In the genomic region with DNA sequence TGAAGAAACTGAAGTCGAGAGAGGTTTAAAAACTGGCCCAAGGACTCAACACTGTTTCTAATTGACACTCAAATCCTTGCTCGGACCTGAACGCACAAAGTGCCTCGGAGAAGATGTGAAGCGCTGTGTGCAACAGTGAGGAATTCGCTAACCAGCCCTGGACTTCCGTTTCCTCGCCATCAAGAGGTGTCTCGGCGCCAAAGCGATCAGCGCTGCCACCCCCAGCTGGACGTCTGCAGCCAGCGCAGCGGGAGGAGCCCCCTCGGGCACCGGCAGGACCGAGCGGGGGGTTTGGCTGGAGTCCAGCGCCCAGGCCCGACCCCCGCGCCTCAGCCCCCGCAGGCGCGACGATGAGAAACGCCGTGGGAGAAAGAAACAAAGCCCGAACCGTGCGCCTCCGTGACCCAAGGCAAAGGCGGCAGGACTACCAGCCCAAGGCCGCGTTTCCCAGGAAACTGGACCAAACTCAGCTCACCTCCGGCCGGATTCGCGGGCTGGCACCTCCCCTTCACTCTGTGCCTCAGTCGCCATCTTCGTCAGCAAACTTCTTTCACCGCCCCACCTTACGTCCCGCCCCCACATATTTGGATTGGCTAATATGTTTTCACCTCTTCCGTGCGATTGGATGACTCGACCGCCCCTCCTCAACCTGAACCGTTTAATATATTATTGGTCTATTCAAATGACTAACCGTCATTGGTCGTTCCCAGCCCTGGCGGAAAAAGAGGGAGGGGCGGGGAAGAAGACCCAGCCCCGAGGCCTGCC, we compare ENCODE assay signal across 8 cellular contexts. TPM values are rescaled to one million over a fixed set of nuclear protein-coding genes. Genes with fewer than 3 reads are reported as not detected.
DNase-seq lines count a peak whose midpoint lies in the region; ATAC-seq and TF ChIP-seq lines count a peak whose summit lies in the region.

A gene with protein sequence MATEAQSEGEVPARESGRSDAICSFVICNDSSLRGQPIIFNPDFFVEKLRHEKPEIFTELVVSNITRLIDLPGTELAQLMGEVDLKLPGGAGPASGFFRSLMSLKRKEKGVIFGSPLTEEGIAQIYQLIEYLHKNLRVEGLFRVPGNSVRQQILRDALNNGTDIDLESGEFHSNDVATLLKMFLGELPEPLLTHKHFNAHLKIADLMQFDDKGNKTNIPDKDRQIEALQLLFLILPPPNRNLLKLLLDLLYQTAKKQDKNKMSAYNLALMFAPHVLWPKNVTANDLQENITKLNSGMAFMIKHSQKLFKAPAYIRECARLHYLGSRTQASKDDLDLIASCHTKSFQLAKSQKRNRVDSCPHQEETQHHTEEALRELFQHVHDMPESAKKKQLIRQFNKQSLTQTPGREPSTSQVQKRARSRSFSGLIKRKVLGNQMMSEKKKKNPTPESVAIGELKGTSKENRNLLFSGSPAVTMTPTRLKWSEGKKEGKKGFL (minus strand): TSS at position 541 of the 765 bp plus-strand sequence. CDS start 10 bp downstream, at position 531.

- TF ChIP-seq CTCF in HFFc6 (IDR thresholded peaks at IDR 0.05) (peak; percentile 46), NB4 (IDR thresholded peaks at IDR 0.05; ENCODE audit: low read depth, low read length) (no peak), gastroesophageal sphincter (IDR thresholded peaks at IDR 0.05) (peak in 2 of 4 experiments; percentile 16 to 38), neutrophil (IDR thresholded peaks at IDR 0.05) (peak; percentile 41)

- H3K27ac ChIP-seq in SK-N-MC (peak within 1 kb of the TSS; percentile 75; the same call in 1 of the 2 replicates), gastroesophageal sphincter (peak within 1 kb of the TSS; percentile 95 to 99 (median 98)), neutrophil (peak within 1 kb of the TSS; percentile 94)

- no peak for TF ChIP-seq EP300 in gastroesophageal sphincter (IDR thresholded peaks at IDR 0.05)

- H3K27me3 ChIP-seq in gastroesophageal sphincter: no peaks in the 10 kb centered on the region
- no peaks in the 10 kb centered on the region for H3K27me3 ChIP-seq in neutrophil

- H3K36me3 Mint-ChIP-seq in HFFc6 (ENCODE audit: low read depth): peaks cover 5% of the 10 kb centered on the region; the same call in 1 of the 2 replicates
- peaks cover 3% of the 10 kb centered on the region for H3K36me3 Mint-ChIP-seq in activated naive CD4-positive, alpha-beta T cell treated with anti-CD3 and anti-CD28 coated beads, Interleukin-2, amount 10 ng/mL, durations not matched to agents 7 days and 5 days

- DNase-seq in HFFc6 (peak; percentile 99), NB4 (ENCODE audit: low read depth) (peak; percentile 100), SK-N-MC (ENCODE audit: low read depth, low spot score) (peak; percentile 83), superior temporal gyrus (ENCODE audit: extremely low spot score) (peak; percentile 99)
- peak; percentile 97 for DNase-seq in activated naive CD4-positive, alpha-beta T cell treated with anti-CD3 and anti-CD28 coated beads, Interleukin-2, amount 10 ng/mL, durations not matched to agents 7 days and 5 days

- H3K27me3 Mint-ChIP-seq in HFFc6 (ENCODE audit: insufficient read depth): peaks cover 5% of the 10 kb centered on the region; the same call in 1 of the 2 replicates
- no peaks in the 10 kb centered on the region for H3K27me3 Mint-ChIP-seq in activated naive CD4-positive, alpha-beta T cell treated with anti-CD3 and anti-CD28 coated beads, Interleukin-2, amount 10 ng/mL, durations not matched to agents 7 days and 5 days

- TF ChIP-seq POLR2A in NB4 (IDR thresholded peaks at IDR 0.05; ENCODE audit: extremely low read depth, insufficient read length) (peak; percentile 68), gastroesophageal sphincter (IDR thresholded peaks at IDR 0.05) (peak; percentile 35 to 44)

- H3K4me3 Mint-ChIP-seq in HFFc6: peak within 1 kb of the TSS; percentile 98
- peak within 1 kb of the TSS; percentile 85 for H3K4me3 Mint-ChIP-seq in activated naive CD4-positive, alpha-beta T cell treated with anti-CD3 and anti-CD28 coated beads, Interleukin-2, amount 10 ng/mL, durations not matched to agents 7 days and 5 days

- peaks cover 2% of the 10 kb centered on the region; the same call in 1 of the 2 replicates for H3K36me3 ChIP-seq in SK-N-MC (ENCODE audit: insufficient read depth, low read length)
- peaks cover 0 to 7% of the 10 kb centered on the region in 2 donors for H3K36me3 ChIP-seq in gastroesophageal sphincter
- H3K36me3 ChIP-seq in neutrophil: peaks cover 10% of the 10 kb centered on the region

- H3K9me3 Mint-ChIP-seq in HFFc6: no peaks in the 10 kb centered on the region
- no peaks in the 10 kb centered on the region for H3K9me3 Mint-ChIP-seq in activated naive CD4-positive, alpha-beta T cell treated with anti-CD3 and anti-CD28 coated beads, Interleukin-2, amount 10 ng/mL, durations not matched to agents 7 days and 5 days

- peaks cover 17% of the 10 kb centered on the region for H3K4me1 Mint-ChIP-seq in HFFc6 (ENCODE audit: low read depth)
- H3K4me1 Mint-ChIP-seq in activated naive CD4-positive, alpha-beta T cell treated with anti-CD3 and anti-CD28 coated beads, Interleukin-2, amount 10 ng/mL, durations not matched to agents 7 days and 5 days: peaks cover 32% of the 10 kb centered on the region

- H3K9ac ChIP-seq in SK-N-MC (ENCODE audit: insufficient read length): peak within 1 kb of the TSS; percentile 83

- H3K27ac Mint-ChIP-seq in HFFc6: peak within 1 kb of the TSS; percentile 98
- peak within 1 kb of the TSS; percentile 89 for H3K27ac Mint-ChIP-seq in activated naive CD4-positive, alpha-beta T cell treated with anti-CD3 and anti-CD28 coated beads, Interleukin-2, amount 10 ng/mL, durations not matched to agents 7 days and 5 days

- WGBS in gastroesophageal sphincter (ENCODE audit: low coverage in 1 of 2), 2 donors: 0% methylated on average over 12 to 17 of the region's 55 CpGs

- H3K4me3 ChIP-seq in GM08714 (ENCODE audit: low read length): peak within 1 kb of the TSS; percentile 63
- H3K4me3 ChIP-seq in NB4 (ENCODE audit: low read depth, low read length): peak within 1 kb of the TSS; percentile 81
- H3K4me3 ChIP-seq in SK-N-MC: peak within 1 kb of the TSS; percentile 90
- H3K4me3 ChIP-seq in gastroesophageal sphincter: peak within 1 kb of the TSS; percentile 89 to 98
- peak within 1 kb of the TSS; percentile 98 to 100 for H3K4me3 ChIP-seq in neutrophil (ENCODE audit: low read depth in 1 of 2, low read length in 1 of 2)

- ATAC-seq in gastroesophageal sphincter: peak; percentile 100

- CTCF ChIA-PET in activated naive CD4-positive, alpha-beta T cell treated with anti-CD3 and anti-CD28 coated beads, Interleukin-2, amount 10 ng/mL, durations not matched to agents 7 days and 5 days (lab: Charles Lee): interaction anchor here (1.3 kb wide), 1 partner anchor 13 kb away, joined by 5 read pairs; no protein-coding TSS in a partner anchor

- H3K4me1 ChIP-seq in gastroesophageal sphincter: peaks cover 3 to 21% (median 5%) of the 10 kb centered on the region in 3 donors
- peaks cover 18 to 23% of the 10 kb centered on the region in 2 experiments for H3K4me1 ChIP-seq in neutrophil (ENCODE audit: control insufficient read depth in 1 of 2, insufficient read depth in 1 of 2, low read depth in 1 of 2, low read length in 1 of 2)

- no peaks in the 10 kb centered on the region for H3K9me3 ChIP-seq in SK-N-MC (ENCODE audit: low read depth, low read length)
- H3K9me3 ChIP-seq in gastroesophageal sphincter: no peaks in the 10 kb centered on the region
- H3K9me3 ChIP-seq in neutrophil: no peaks in the 10 kb centered on the region

RNA-seq across cellular contexts. Expression of the gene that starts here (rescaled TPM):
- total RNA-seq in HFFc6 (2021; fragmentation: NEBNext Ultra II Directional; extraction: Animal tissue kit (Norgen Biotek cat#: 25700)): 10 to 100 TPM in 3 of 6 experiments, 1 to 10 TPM in 3; 5.2 to 12.3 (median 10.2) TPM
- 1 to 10 TPM; 3.2 to 6.7 (median 5.0) TPM for total RNA-seq in gastroesophageal sphincter

Comparison
In these comparisons a context has a peak if more than half of its experiments do, and no peak if none do; other contexts are left out.
1. Peak in every context shown above with its lines: DNase-seq, ATAC-seq, H3K4me3 ChIP-seq and H3K27ac ChIP-seq.